ENCODE assay signal across 18 cellular contexts in genomic region chr18:55912071-55912470, GRCh38.
DNase-seq lines count a peak whose midpoint lies in the region; ATAC-seq and TF ChIP-seq lines count a peak whose summit lies in the region.
"Had no signal": no experiment of that assay in that cellular context is flagged by ENCODE, and none has a peak within 500 bp of the region (broad histone marks: within the 10 kb centered on the region; RNA-seq: fewer than 3 reads in every experiment).

No MANE protein-coding gene starts in this region.

- DNase-seq in Ammon's horn (ENCODE audit: low spot score) (peak; percentile 33), NCI-H226 (peak; percentile 2), SK-MEL-5 (ENCODE audit: low read depth, low spot score) (peak; percentile 7), fibroblast of the aortic adventitia (ENCODE audit: low read depth) (peak; percentile 23), body of pancreas (no peak)
- DNase-seq: 8988T; AML-193; Calu3; CD4-positive, alpha-beta T cell; DMS79 treated with DMSO at 0.1 percent for 48 hours; EL; GM23248; H7 had no signal

- intact Hi-C loops in body of pancreas (cut with DNase I), result no loop called here

- TF ChIP-seq CTCF in fibroblast of the aortic adventitia (IDR thresholded peaks at IDR 0.05; ENCODE audit: insufficient read depth, low read length), result no peak
- TF ChIP-seq CTCF in body of pancreas (IDR thresholded peaks at IDR 0.05), result no peak

- H3K4me3 Mint-ChIP-seq in stimulated activated memory B cell treated with anti-CD40 and anti-IgM and Interleukin-4, amounts not matched to agents 10 μg/mL and 1 μg/mL and 100 μg/mL, for 72 hours, result no peak overlapping the region
- H3K4me3 Mint-ChIP-seq: CD4-positive, alpha-beta T cell had no signal

- H3K9me3 ChIP-seq in body of pancreas, result no peaks in the 10 kb centered on the region

- no peak overlapping the region for H3K27ac Mint-ChIP-seq in stimulated activated memory B cell treated with anti-CD40 and anti-IgM and Interleukin-4, amounts not matched to agents 10 μg/mL and 1 μg/mL and 100 μg/mL, for 72 hours
- H3K27ac Mint-ChIP-seq: CD4-positive, alpha-beta T cell had no signal

- no peaks in the 10 kb centered on the region for H3K27me3 ChIP-seq in body of pancreas
- H3K27me3 ChIP-seq: BLaER1 treated with 17β-estradiol and CSF1 and Interleukin-3, amounts not matched to agents 10 nM and 100 nM had no signal

- no peaks in the 10 kb centered on the region for H3K36me3 Mint-ChIP-seq in stimulated activated memory B cell treated with anti-CD40 and anti-IgM and Interleukin-4, amounts not matched to agents 10 μg/mL and 1 μg/mL and 100 μg/mL, for 72 hours

- H3K27ac ChIP-seq in body of pancreas, result no peak overlapping the region
- H3K27ac ChIP-seq: BLaER1 treated with 17β-estradiol and CSF1 and Interleukin-3, amounts not matched to agents 10 nM and 100 nM; GM23248; HL-60 had no signal

- H3K4me3 ChIP-seq in fibroblast of the aortic adventitia (ENCODE audit: low read depth, low read length) (no peak overlapping the region), body of pancreas (no peak overlapping the region)
- H3K4me3 ChIP-seq: BLaER1 treated with 17β-estradiol and CSF1 and Interleukin-3, amounts not matched to agents 10 nM and 100 nM; GM23248 had no signal

- H3K36me3 ChIP-seq in body of pancreas (replicated peaks in 1 of 2; ENCODE audit: insufficient read depth in 1 of 2, low read depth in 2 of 2), result no peaks in the 10 kb centered on the region
- H3K36me3 ChIP-seq: BLaER1 treated with 17β-estradiol and CSF1 and Interleukin-3, amounts not matched to agents 10 nM and 100 nM had no signal

- H3K4me1 ChIP-seq in body of pancreas, result no peaks in the 10 kb centered on the region

- in situ Hi-C loops in SK-MEL-5 (cut with HindIII; ENCODE audit: low pct_unique_long_range_greater_than_20kb, low sequenced_read_pairs), result no loop called here

- H3K4me1 Mint-ChIP-seq in stimulated activated memory B cell treated with anti-CD40 and anti-IgM and Interleukin-4, amounts not matched to agents 10 μg/mL and 1 μg/mL and 100 μg/mL, for 72 hours, result peaks cover 29% of the 10 kb centered on the region

- H3K9me3 Mint-ChIP-seq in stimulated activated memory B cell treated with anti-CD40 and anti-IgM and Interleukin-4, amounts not matched to agents 10 μg/mL and 1 μg/mL and 100 μg/mL, for 72 hours, result peaks cover 4% of the 10 kb centered on the region

- ATAC-seq in GM18861 (IDR thresholded peaks at IDR 0.05; ENCODE audit: unreplicated experiment) (no peak), body of pancreas (no peak), GM18858 (IDR thresholded peaks at IDR 0.05; ENCODE audit: unreplicated experiment) (no peak)
- ATAC-seq in stimulated activated memory B cell treated with anti-CD40 and anti-IgM and Interleukin-4, amounts not matched to agents 10 μg/mL and 1 μg/mL and 100 μg/mL, for 72 hours, result no peak

- 33 to 44% methylated on average over 2 of the region's 2 CpGs for WGBS in body of pancreas, 2 donors

- H3K27me3 Mint-ChIP-seq in stimulated activated memory B cell treated with anti-CD40 and anti-IgM and Interleukin-4, amounts not matched to agents 10 μg/mL and 1 μg/mL and 100 μg/mL, for 72 hours, result no peaks in the 10 kb centered on the region
- H3K27me3 Mint-ChIP-seq: CD4-positive, alpha-beta T cell had no signal

- TF ChIP-seq POLR2A in body of pancreas (IDR thresholded peaks at IDR 0.05), result no peak

Comparison
In these comparisons a context has a peak if more than half of its experiments do, and no peak if none do; other contexts are left out.
1. DNase-seq: peak in Ammon's horn (single experiment), NCI-H226 (single experiment), SK-MEL-5 (single experiment) and fibroblast of the aortic adventitia (single experiment); none in body of pancreas (0 of 4).